11 cellular contexts compared by ENCODE assay signal in the genomic region with DNA sequence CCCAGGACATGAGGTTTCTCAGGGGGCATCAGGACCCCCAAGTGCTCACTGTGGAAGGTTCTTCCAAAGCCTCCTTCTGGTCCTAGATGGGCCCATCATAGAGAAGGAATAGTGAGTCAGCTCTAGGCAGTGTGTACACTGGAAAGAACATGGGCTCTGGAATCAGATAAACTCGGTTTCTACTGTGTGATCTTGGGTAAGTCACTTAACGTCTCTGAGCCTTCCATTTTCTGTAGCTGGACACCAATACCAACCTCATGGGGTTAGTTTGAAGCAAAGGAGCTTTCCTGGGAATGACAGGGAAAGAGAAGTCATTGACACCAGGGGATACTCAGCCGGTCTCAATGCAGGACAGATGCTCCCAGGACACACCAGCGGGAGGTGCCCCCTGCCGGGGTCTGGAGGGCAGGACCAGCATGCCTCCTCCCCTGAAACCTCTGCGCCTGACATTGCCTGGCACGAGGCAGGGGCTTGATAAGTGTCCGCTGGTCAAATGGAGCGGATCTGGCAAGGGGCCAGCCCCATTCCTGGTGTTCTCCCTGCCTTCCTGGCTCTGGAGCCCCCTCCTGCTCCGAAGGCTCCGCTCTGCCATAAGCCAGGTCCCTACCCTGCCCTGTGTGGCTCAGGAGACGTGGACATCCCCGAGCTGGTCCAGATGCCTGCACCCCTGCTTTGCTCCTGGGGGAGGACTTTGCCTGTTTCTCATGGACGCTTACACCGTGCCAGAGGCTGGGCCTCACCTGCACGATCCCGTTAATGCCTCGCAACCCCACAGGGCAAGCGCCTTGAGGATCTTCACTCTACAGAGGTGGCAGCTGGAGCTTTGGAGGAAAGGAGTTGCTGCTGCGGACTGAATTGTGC. TPM values are rescaled to one million over a fixed set of nuclear protein-coding genes. Genes with fewer than 3 reads are reported as not detected.
A peak's percentile ranks its signal among the peaks of the same experiment; 100 is the strongest.
DNase-seq lines count a peak whose midpoint lies in the region; TF ChIP-seq lines count a peak whose summit lies in the region.
"Had no signal": no experiment of that assay in that cellular context is flagged by ENCODE, and none has a peak within 500 bp of the region (broad histone marks: within the 10 kb centered on the region; RNA-seq: fewer than 3 reads in every experiment).

No MANE protein-coding gene starts in this region.

- intact Hi-C loops in PC-9 (cut with micrococcal nuclease; ENCODE audit: unreplicated experiment): loop anchor here (1.0 to 10.0 kb wide), 9 partner anchors 12 to 1333 kb away; partner anchors contain the start of genes C1orf50 and P3H1

- H2AFZ ChIP-seq in PC-9 (no peak overlapping the region), parathyroid adenoma (no peak overlapping the region)

- H3F3A ChIP-seq in PC-9 (ENCODE audit: insufficient read depth, low read depth): peaks cover 6% of the 10 kb centered on the region; the same call in 1 of the 2 replicates

- H3K9me3 ChIP-seq in PC-9 (ENCODE audit: insufficient read depth, low read depth): no peaks in the 10 kb centered on the region
- H3K9me3 ChIP-seq in cardiac muscle cell (ENCODE audit: low read depth): no peaks in the 10 kb centered on the region
- no peaks in the 10 kb centered on the region for H3K9me3 ChIP-seq in parathyroid adenoma (ENCODE audit: control insufficient read depth, low read length)
- H3K9me3 ChIP-seq: thyroid gland had no signal

- CTCF ChIA-PET in PC-9 (lab: Charles Lee): interaction anchor here (0.9 to 2.7 kb wide), 7 partner anchors 9 to 149 kb away, joined by 3 to 17 read pairs (median 4); partner anchors contain the start of gene EDN2

- TF ChIP-seq CTCF in C4-2B (conservative IDR thresholded peaks at IDR 0.05) (no peak), PC-9 (conservative IDR thresholded peaks at IDR 0.05) (no peak), cardiac muscle cell (IDR thresholded peaks at IDR 0.05; ENCODE audit: low read depth, low read length) (no peak), parathyroid adenoma (IDR thresholded peaks at IDR 0.05) (no peak)

- DNase-seq in PC-9 (no peak), cardiac muscle cell (ENCODE audit: low read depth in 1 of 2, low spot score in 1 of 2) (peak; percentile 24 to 30), NCI-H1436 (lab: John Stamatoyannopoulos, UW) (no peak), pons (ENCODE audit: low spot score) (no peak), middle frontal gyrus (ENCODE audit: extremely low spot score, low spot score) (no peak), NCI-H1436 treated with DMSO at 0.1 percent for 48 hours (lab: John Stamatoyannopoulos, UW) (no peak)

- H3K79me2 ChIP-seq in PC-9 (ENCODE audit: low read depth) (no peaks in the 10 kb centered on the region), parathyroid adenoma (no peaks in the 10 kb centered on the region)

- H3K4me1 ChIP-seq in PC-9 (replicated peaks; ENCODE audit: insufficient read depth): peaks cover 23% of the 10 kb centered on the region
- peaks cover 5% of the 10 kb centered on the region for H3K4me1 ChIP-seq in cardiac muscle cell (ENCODE audit: low read depth)
- no peaks in the 10 kb centered on the region for H3K4me1 ChIP-seq in parathyroid adenoma

- H4K20me1 ChIP-seq in PC-9 (ENCODE audit: insufficient read depth): no peaks in the 10 kb centered on the region

- no peaks in the 10 kb centered on the region for H3K9me2 ChIP-seq in PC-9 (ENCODE audit: insufficient read depth)

- POLR2A ChIA-PET in PC-9 (lab: Charles Lee; ENCODE audit: unreplicated experiment): no interaction called here

- H3K27ac ChIP-seq in C4-2B (peak overlapping the region; percentile 60), PC-9 (no peak overlapping the region), cardiac muscle cell (no peak overlapping the region), parathyroid adenoma (no peak overlapping the region)

- H3K27me3 ChIP-seq in PC-9 (ENCODE audit: insufficient read depth, low read depth): no peaks in the 10 kb centered on the region
- H3K27me3 ChIP-seq in cardiac muscle cell: no peaks in the 10 kb centered on the region
- H3K27me3 ChIP-seq in parathyroid adenoma (ENCODE audit: control insufficient read depth, insufficient read depth, low read length): no peaks in the 10 kb centered on the region
- H3K27me3 ChIP-seq: thyroid gland had no signal

- H3K4me2 ChIP-seq in PC-9: peak overlapping the region; percentile 58
- H3K4me2 ChIP-seq in parathyroid adenoma (ENCODE audit: low read length): peak overlapping the region; percentile 34

- BruUV-seq in PC-9 (replicated peaks; lab: Mats Ljungman, UMichigan): no TSS peak

- H3K36me3 ChIP-seq in PC-9 (ENCODE audit: low read depth): no peaks in the 10 kb centered on the region
- no peaks in the 10 kb centered on the region for H3K36me3 ChIP-seq in cardiac muscle cell
- no peaks in the 10 kb centered on the region for H3K36me3 ChIP-seq in parathyroid adenoma (ENCODE audit: control insufficient read depth, insufficient read depth, low read length)
- H3K36me3 ChIP-seq: thyroid gland had no signal

- no peak overlapping the region for H3K4me3 ChIP-seq in PC-9
- no peak overlapping the region for H3K4me3 ChIP-seq in cardiac muscle cell
- no peak overlapping the region for H3K4me3 ChIP-seq in parathyroid adenoma (ENCODE audit: low read depth, low read length)
- H3K4me3 ChIP-seq: thyroid gland had no signal

- no peak overlapping the region for H3K9ac ChIP-seq in parathyroid adenoma

RNA-seq across cellular contexts. Expression of gene EDN2, which starts 52.8 kb away (rescaled TPM):
- total RNA-seq in PC-9 (2021) (0.43 and 0.48 TPM in 2 replicates), cardiac muscle cell (0.92 and 0.98 TPM in 2 replicates)
- 1.8 TPM in 2 replicates for polyA plus RNA-seq in cardiac muscle cell
- total RNA-seq: liver, neural crest cell, thyroid gland had no signal

Comparison
In these comparisons a context has a peak if more than half of its experiments do, and no peak if none do; other contexts are left out.
1. DNase-seq: peak in cardiac muscle cell (2 of 2); none in PC-9 (0 of 2), NCI-H1436 (single experiment), pons (single experiment), middle frontal gyrus (single experiment) and NCI-H1436 treated with DMSO at 0.1 percent for 48 hours (single experiment).